In the genomic region with DNA sequence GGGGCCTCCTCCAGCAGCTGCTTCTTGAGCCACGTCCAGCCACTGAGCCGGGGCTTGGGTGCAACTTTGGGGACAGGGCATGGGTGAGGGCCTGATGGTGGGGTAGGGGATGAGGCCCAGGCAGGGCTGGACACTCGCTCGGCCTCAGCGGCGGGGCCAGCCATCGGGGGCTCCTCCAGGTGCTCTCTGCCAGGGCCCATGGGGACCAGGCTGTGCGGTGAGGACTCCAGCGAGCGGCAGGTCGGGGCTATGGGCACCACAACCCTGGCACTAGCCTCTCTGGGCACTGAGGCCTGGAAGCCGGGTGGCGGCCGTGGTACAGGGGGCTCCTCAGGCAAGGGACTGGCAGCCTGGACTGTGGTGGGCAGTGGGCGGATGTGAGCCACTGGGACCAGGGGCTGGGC, we compare ENCODE assay signal across 19 cellular contexts. TPM values are rescaled to one million over a fixed set of nuclear protein-coding genes. Genes with fewer than 3 reads are reported as not detected.
A peak's percentile ranks its signal among the peaks of the same experiment; 100 is the strongest.
DNase-seq lines count a peak whose midpoint lies in the region; ATAC-seq and TF ChIP-seq lines count a peak whose summit lies in the region.
"Had no signal": no experiment of that assay in that cellular context is flagged by ENCODE, and none has a peak within 500 bp of the region (broad histone marks: within the 10 kb centered on the region; RNA-seq: fewer than 3 reads in every experiment).

No MANE protein-coding gene starts in this region.

- peaks cover 54% of the 10 kb centered on the region for H3K4me1 Mint-ChIP-seq in activated CD8-positive, alpha-beta T cell treated with anti-CD3 and anti-CD28 coated beads, Interleukin-2, amount 10 ng/mL, durations not matched to agents 7 days and 5 days (ENCODE audit: low read depth)
- H3K4me1 Mint-ChIP-seq in naive thymus-derived CD8-positive, alpha-beta T cell, result peaks cover 31 to 54% (median 52%) of the 10 kb centered on the region in 4 donors

- no peaks in the 10 kb centered on the region for H4K20me1 ChIP-seq in OCI-LY7 (ENCODE audit: insufficient read depth, low read length)

- H3K27me3 ChIP-seq in aorta (ENCODE audit: control insufficient read depth in 1 of 2, insufficient read depth in 2 of 2, low read length in 1 of 2), result no peaks in the 10 kb centered on the region

- H3K27me3 Mint-ChIP-seq in activated CD8-positive, alpha-beta T cell treated with anti-CD3 and anti-CD28 coated beads, Interleukin-2, amount 10 ng/mL, durations not matched to agents 7 days and 5 days (ENCODE audit: low read depth), result peaks cover under 1% of the 10 kb centered on the region
- H3K27me3 Mint-ChIP-seq in naive thymus-derived CD8-positive, alpha-beta T cell, result no peaks in the 10 kb centered on the region

- no peak overlapping the region for H3K4me2 ChIP-seq in OCI-LY7 (ENCODE audit: low read length)
- H3K4me2 ChIP-seq: PC-9 had no signal

- H3K27ac Mint-ChIP-seq in activated CD8-positive, alpha-beta T cell treated with anti-CD3 and anti-CD28 coated beads, Interleukin-2, amount 10 ng/mL, durations not matched to agents 7 days and 5 days, result peak overlapping the region; percentile 88
- peak overlapping the region; percentile 70 to 94 (median 88) for H3K27ac Mint-ChIP-seq in naive thymus-derived CD8-positive, alpha-beta T cell
- H3K27ac Mint-ChIP-seq: HFFc6 had no signal

- H3K4me1 ChIP-seq in aorta (ENCODE audit: control insufficient read depth in 1 of 2, insufficient read depth in 2 of 2, low read length in 2 of 2) (no peaks in the 10 kb centered on the region), OCI-LY7 (ENCODE audit: insufficient read depth, low read length, poor library complexity, severe bottlenecking) (no peaks in the 10 kb centered on the region)

- TF ChIP-seq CTCF in OCI-LY7 (conservative IDR thresholded peaks at IDR 0.05; ENCODE audit: low read length), result no peak

- intact Hi-C loops in Right ventricle myocardium inferior (cut with DNase I) (no loop called here), left cardiac atrium (cut with DNase I) (loop anchor here in 1 of 2 donors (10.0 kb wide), 1 partner anchor 265 kb away; no protein-coding TSS in a partner anchor), aorta (cut with DNase I) (no loop called here), OCI-LY7 (cut with micrococcal nuclease; ENCODE audit: unreplicated experiment) (no loop called here)

- 92 to 93% methylated on average over 14 to 15 of the region's 15 CpGs for WGBS in aorta, 2 donors

- peaks cover 42% of the 10 kb centered on the region for H3K36me3 Mint-ChIP-seq in activated CD8-positive, alpha-beta T cell treated with anti-CD3 and anti-CD28 coated beads, Interleukin-2, amount 10 ng/mL, durations not matched to agents 7 days and 5 days (ENCODE audit: low read depth)
- peaks cover 0 to 8% (median 0%) of the 10 kb centered on the region in 3 donors for H3K36me3 Mint-ChIP-seq in naive thymus-derived CD8-positive, alpha-beta T cell

- CTCF ChIA-PET in activated CD8-positive, alpha-beta T cell treated with anti-CD3 and anti-CD28 coated beads, Interleukin-2, amount 10 ng/mL, durations not matched to agents 7 days and 5 days (lab: Charles Lee), result interaction anchor here (0.8 to 4.0 kb wide), 7 partner anchors 28 to 195 kb away, joined by 3 to 15 read pairs (median 4); a partner anchor contains a TSS
- CTCF ChIA-PET in OCI-LY7 (lab: Charles Lee; ENCODE audit: unreplicated experiment), result no interaction called here

- no TSS peak for BruUV-seq in OCI-LY7 (replicated peaks; lab: Mats Ljungman, UMichigan)

- no peaks in the 10 kb centered on the region for H3K9me2 ChIP-seq in OCI-LY7 (ENCODE audit: insufficient read depth, low read length)

- H3K27ac ChIP-seq in aorta (ENCODE audit: low read depth in 1 of 2, low read length in 2 of 2) (no peak overlapping the region), OCI-LY7 (ENCODE audit: low read depth, low read length, poor library complexity, severe bottlenecking) (no peak overlapping the region)
- H3K27ac ChIP-seq: PC-9 had no signal

- no peaks in the 10 kb centered on the region for H3K79me2 ChIP-seq in OCI-LY7 (ENCODE audit: insufficient read depth, low read depth, low read length)

- no peak overlapping the region for H2AFZ ChIP-seq in OCI-LY7 (ENCODE audit: low read length)
- H2AFZ ChIP-seq: PC-9 had no signal

- DNase-seq in Right ventricle myocardium inferior (ENCODE audit: missing footprints) (peak; percentile 43), left cardiac atrium (no peak), aorta (peak in 1 of 2 donors; percentile 69), CD1c-positive myeloid dendritic cell (ENCODE audit: extremely low spot score) (no peak), A172 (ENCODE audit: low spot score) (no peak), OCI-LY7 (ENCODE audit: low spot score) (no peak)
- DNase-seq in activated CD8-positive, alpha-beta T cell treated with anti-CD3 and anti-CD28 coated beads, Interleukin-2, amount 10 ng/mL, durations not matched to agents 7 days and 5 days, result no peak
- no peak for DNase-seq in naive thymus-derived CD8-positive, alpha-beta T cell
- DNase-seq: foreskin fibroblast, HFFc6, NCI-H146, NCI-H446, PC-9 had no signal

- no peaks in the 10 kb centered on the region for H3K36me3 ChIP-seq in aorta (ENCODE audit: control insufficient read depth in 1 of 2, insufficient read depth in 2 of 2, low read length in 1 of 2)
- peaks cover 33% of the 10 kb centered on the region for H3K36me3 ChIP-seq in OCI-LY7 (ENCODE audit: insufficient read depth, low read length)

- no peaks in the 10 kb centered on the region for H3K9me3 Mint-ChIP-seq in activated CD8-positive, alpha-beta T cell treated with anti-CD3 and anti-CD28 coated beads, Interleukin-2, amount 10 ng/mL, durations not matched to agents 7 days and 5 days (ENCODE audit: insufficient read depth)
- peaks cover 0 to 18% (median 0%) of the 10 kb centered on the region in 9 donors for H3K9me3 Mint-ChIP-seq in naive thymus-derived CD8-positive, alpha-beta T cell
- H3K9me3 Mint-ChIP-seq: HFFc6 had no signal

- H3K4me3 Mint-ChIP-seq in activated CD8-positive, alpha-beta T cell treated with anti-CD3 and anti-CD28 coated beads, Interleukin-2, amount 10 ng/mL, durations not matched to agents 7 days and 5 days, result peak overlapping the region; percentile 70
- peak overlapping the region; percentile 69 to 93 (median 80) for H3K4me3 Mint-ChIP-seq in naive thymus-derived CD8-positive, alpha-beta T cell
- H3K4me3 Mint-ChIP-seq: HFFc6 had no signal

- ATAC-seq in Right ventricle myocardium inferior (no peak), left cardiac atrium (no peak), aorta (ENCODE audit: low FRiP score) (peak; percentile 8)
- ATAC-seq in activated CD8-positive, alpha-beta T cell treated with anti-CD3 and anti-CD28 coated beads, Interleukin-2, amount 10 ng/mL, durations not matched to agents 7 days and 5 days, result peak; percentile 25
- ATAC-seq in naive thymus-derived CD8-positive, alpha-beta T cell, result peak; percentile 19 to 22

- POLR2A ChIA-PET in activated CD8-positive, alpha-beta T cell treated with anti-CD3 and anti-CD28 coated beads, Interleukin-2, amount 10 ng/mL, durations not matched to agents 7 days and 5 days (lab: Charles Lee), result interaction anchor here (0.7 to 3.3 kb wide), 6 partner anchors 13 to 58 kb away, joined by 3 to 46 read pairs (median 9); a partner anchor contains a TSS
- POLR2A ChIA-PET in naive thymus-derived CD8-positive, alpha-beta T cell (lab: Charles Lee), result interaction anchor here (0.8 to 5.7 kb wide), 12 partner anchors 8 to 134 kb away, joined by 3 to 163 read pairs (median 8); a partner anchor contains a TSS
- POLR2A ChIA-PET in OCI-LY7 (lab: Charles Lee), result no interaction called here

- H3K4me3 ChIP-seq in aorta (ENCODE audit: low read length in 2 of 2) (no peak overlapping the region), OCI-LY7 (ENCODE audit: low read depth, low read length, poor library complexity, severe bottlenecking) (no peak overlapping the region)
- H3K4me3 ChIP-seq: lung, PC-9 had no signal

- H3K9me3 ChIP-seq in aorta (ENCODE audit: control insufficient read depth, low read length), result no peaks in the 10 kb centered on the region
- H3K9me3 ChIP-seq in OCI-LY7 (ENCODE audit: low read length), result no peaks in the 10 kb centered on the region

RNA-seq across cellular contexts. Expression of a gene that starts 2.2 kb away (rescaled TPM):
- total RNA-seq in Right ventricle myocardium inferior (5.0 TPM), left cardiac atrium (under 1 TPM; 0.10 to 0.50 TPM), aorta (not detected), OCI-LY7 (2022) (not detected in 2 replicates)
- total RNA-seq in activated CD8-positive, alpha-beta T cell treated with anti-CD3 and anti-CD28 coated beads, Interleukin-2, amount 10 ng/mL, durations not matched to agents 7 days and 5 days, result under 1 TPM in 1 of 2 experiments, not detected in 1; 0.08 TPM
- not detected for total RNA-seq in naive thymus-derived CD8-positive, alpha-beta T cell
- under 1 TPM; 0.06 to 0.15 (median 0.08) TPM for polyA plus RNA-seq in naive thymus-derived CD8-positive, alpha-beta T cell
- polyA plus RNA-seq in aorta, result not detected
- total RNA-seq in A172 (2014; rRNA removed; shearing (Covaris generic)), result not detected in 2 replicates
- not detected in 2 replicates for total RNA-seq in OCI-LY7 (2014; rRNA removed; shearing (Covaris generic))
- total RNA-seq: Daoy, HFFc6, lung, omental fat pad, PC-9, subcutaneous adipose tissue had no signal

RNA-seq across cellular contexts. Expression of a gene that starts 30.0 kb away (rescaled TPM):
- 36.3 TPM for total RNA-seq in Right ventricle myocardium inferior
- total RNA-seq in left cardiac atrium, result 10 to 100 TPM; 11.7 to 28.5 TPM
- total RNA-seq in activated CD8-positive, alpha-beta T cell treated with anti-CD3 and anti-CD28 coated beads, Interleukin-2, amount 10 ng/mL, durations not matched to agents 7 days and 5 days, result 1 to 10 TPM; 2.6 to 2.8 TPM
- total RNA-seq in naive thymus-derived CD8-positive, alpha-beta T cell, result 10 to 100 TPM; 28.0 to 29.7 TPM
- under 1 TPM in 1 of 3 donors, not detected in 2; 0.39 TPM for polyA plus RNA-seq in naive thymus-derived CD8-positive, alpha-beta T cell
- total RNA-seq in aorta, result 10 to 100 TPM in 1 of 2 donors, 1 to 10 TPM in 1; 8.8 to 54.3 TPM
- 1 to 10 TPM; 3.4 to 3.9 TPM for polyA plus RNA-seq in aorta
- 0.46 TPM in 1 of 2 replicates, not detected in the other for total RNA-seq in A172 (2014; rRNA removed; shearing (Covaris generic))
- total RNA-seq in OCI-LY7 (2014; rRNA removed; shearing (Covaris generic)), result 6.2 and 10.0 TPM in 2 replicates
- 4.7 and 5.8 TPM in 2 replicates for total RNA-seq in OCI-LY7 (2022)
- total RNA-seq: Daoy, HFFc6, PC-9 had no signal

RNA-seq across cellular contexts. Expression of a gene that starts 36.6 kb away (rescaled TPM):
- total RNA-seq in Right ventricle myocardium inferior (22.5 TPM), left cardiac atrium (10 to 100 TPM; 24.9 to 31.2 TPM), aorta (100 to 1,000 TPM in 1 of 2 donors, 10 to 100 TPM in 1; 45.2 to 128 TPM), OCI-LY7 (2022) (225 and 303 TPM in 2 replicates)
- 100 to 1,000 TPM; 463 to 477 TPM for total RNA-seq in activated CD8-positive, alpha-beta T cell treated with anti-CD3 and anti-CD28 coated beads, Interleukin-2, amount 10 ng/mL, durations not matched to agents 7 days and 5 days
- total RNA-seq in naive thymus-derived CD8-positive, alpha-beta T cell, result 100 to 1,000 TPM; 287 to 295 TPM
- polyA plus RNA-seq in naive thymus-derived CD8-positive, alpha-beta T cell, result 100 to 1,000 TPM; 326 to 438 (median 338) TPM
- 10 to 100 TPM; 12.0 to 40.4 TPM for polyA plus RNA-seq in aorta
- 2.2 and 71.7 TPM in 2 replicates for total RNA-seq in A172 (2014; rRNA removed; shearing (Covaris generic))
- 195 and 232 TPM in 2 replicates for total RNA-seq in OCI-LY7 (2014; rRNA removed; shearing (Covaris generic))

RNA-seq across cellular contexts. Expression of a gene that starts 50.7 kb away (rescaled TPM):
- total RNA-seq in Right ventricle myocardium inferior (0.35 TPM), left cardiac atrium (under 1 TPM; 0.35 to 0.52 TPM), aorta (1 to 10 TPM in 1 of 2 donors, under 1 TPM in 1; 0.81 to 2.2 TPM), OCI-LY7 (2022) (8.7 and 14.3 TPM in 2 replicates)
- total RNA-seq in activated CD8-positive, alpha-beta T cell treated with anti-CD3 and anti-CD28 coated beads, Interleukin-2, amount 10 ng/mL, durations not matched to agents 7 days and 5 days, result under 1 TPM in 1 of 2 experiments, not detected in 1; 0.50 TPM
- total RNA-seq in naive thymus-derived CD8-positive, alpha-beta T cell, result not detected
- not detected for polyA plus RNA-seq in naive thymus-derived CD8-positive, alpha-beta T cell
- polyA plus RNA-seq in aorta, result under 1 TPM; 0.75 to 0.82 TPM
- total RNA-seq in A172 (2014; rRNA removed; shearing (Covaris generic)), result not detected in 2 replicates
- 2.5 and 7.3 TPM in 2 replicates for total RNA-seq in OCI-LY7 (2014; rRNA removed; shearing (Covaris generic))
- total RNA-seq: Daoy, HFFc6 had no signal

RNA-seq across cellular contexts. Expression of a gene that starts 54.7 kb away (rescaled TPM):
- not detected for total RNA-seq in Right ventricle myocardium inferior
- not detected for total RNA-seq in left cardiac atrium
- not detected for total RNA-seq in activated CD8-positive, alpha-beta T cell treated with anti-CD3 and anti-CD28 coated beads, Interleukin-2, amount 10 ng/mL, durations not matched to agents 7 days and 5 days
- total RNA-seq in naive thymus-derived CD8-positive, alpha-beta T cell, result not detected
- not detected for polyA plus RNA-seq in naive thymus-derived CD8-positive, alpha-beta T cell
- total RNA-seq in aorta, result under 1 TPM; 0.19 to 0.75 TPM
- polyA plus RNA-seq in aorta, result 10 to 100 TPM in 1 of 2 donors, 1 to 10 TPM in 1; 6.4 to 14.3 TPM
- 2.1 TPM in 1 of 2 replicates, not detected in the other for total RNA-seq in A172 (2014; rRNA removed; shearing (Covaris generic))
- not detected in 2 replicates for total RNA-seq in OCI-LY7 (2014; rRNA removed; shearing (Covaris generic))
- not detected in 2 replicates for total RNA-seq in OCI-LY7 (2022)
- total RNA-seq: cardiac septum, Daoy, HFFc6, omental fat pad, skeletal muscle tissue, subcutaneous adipose tissue had no signal

Comparison
In these comparisons a context has a peak if more than half of its experiments do, and no peak if none do; other contexts are left out.
1. ATAC-seq: peak in activated CD8-positive, alpha-beta T cell treated with anti-CD3 and anti-CD28 coated beads, Interleukin-2, amount 10 ng/mL, durations not matched to agents 7 days and 5 days (single experiment), naive thymus-derived CD8-positive, alpha-beta T cell (2 of 2) and aorta (single experiment); none in Right ventricle myocardium inferior (single experiment) and left cardiac atrium (0 of 2).